ENCODE assay signal across 15 cellular contexts in the genomic region with DNA sequence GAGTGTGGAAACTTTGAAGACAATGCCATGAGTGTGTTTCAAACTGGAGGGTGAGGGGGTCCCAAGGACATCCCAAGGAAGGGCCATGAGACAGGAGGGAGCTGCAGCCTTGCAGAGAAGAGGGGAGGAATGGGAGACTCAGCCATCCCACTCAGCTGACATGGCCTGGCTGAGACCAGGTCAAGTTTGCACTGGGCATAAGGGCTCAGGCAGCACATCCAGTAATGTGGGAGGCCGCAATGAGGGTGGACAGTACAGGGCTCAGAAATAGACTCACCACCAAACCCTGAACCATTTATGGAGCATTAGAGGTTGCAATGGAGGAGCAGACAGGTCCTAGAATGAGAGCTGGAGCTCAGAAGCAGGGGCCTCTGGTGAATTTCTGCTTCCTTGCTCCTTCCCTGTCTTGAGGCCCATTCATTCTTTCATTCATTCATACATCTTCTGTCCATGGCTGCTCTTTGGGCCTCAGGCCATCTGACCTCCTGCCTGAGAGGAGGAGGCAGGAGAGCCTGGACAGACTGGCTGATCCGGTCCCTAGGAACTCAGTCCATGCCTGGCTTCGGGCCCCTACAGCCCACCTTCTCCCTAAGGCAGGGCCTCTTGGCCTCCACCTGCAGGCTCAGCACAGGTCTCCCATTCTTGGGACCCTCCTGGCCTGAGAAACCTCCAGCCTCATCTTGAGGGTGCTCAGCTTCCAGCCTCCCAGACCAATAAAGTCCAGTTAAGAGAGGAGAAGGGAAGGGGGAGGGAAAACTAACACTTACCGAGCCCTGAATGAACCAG.
"Had no signal": no experiment of that assay in that cellular context is flagged by ENCODE, and none has a peak within 500 bp of the region (broad histone marks: within the 10 kb centered on the region; RNA-seq: fewer than 3 reads in every experiment).

No MANE protein-coding gene starts in this region.

- H3K27me3 ChIP-seq: ascending aorta, breast epithelium, upper lobe of right lung had no signal

- FAIRE-seq: frontal cortex had no signal

- DNase-seq: activated naive CD4-positive, alpha-beta T cell treated with Interleukin-2 at 50 U/mL for 16 hours; dermis blood vessel endothelial cell; effector memory CD8-positive, alpha-beta T cell; stimulated activated CD4-positive, alpha-beta T cell treated with anti-CD3 and anti-CD28 coated beads, Interleukin-4, amount 100 ng/mL, for 4 hours; stimulated activated CD8-positive, alpha-beta memory T cell treated with anti-CD3 and anti-CD28 coated beads, Interleukin-4, amount 100 ng/mL, for 48 hours; stimulated activated naive CD8-positive, alpha-beta T cell treated with anti-CD3 and anti-CD28 coated beads, Interleukin-15, Interleukin-2, amounts not matched to agents 100 U/mL and 50 U/mL, for 24 hours; upper lobe of right lung had no signal

- ATAC-seq: activated CD4-positive, CD25-positive, alpha-beta regulatory T cell treated with anti-CD3 and anti-CD28 coated beads, Interleukin-2, amount 50 U/mL, for 24 hours; effector memory CD8-positive, alpha-beta T cell; stimulated activated naive CD8-positive, alpha-beta T cell treated with anti-CD3 and anti-CD28 coated beads, Interleukin-15, Interleukin-2, amounts not matched to agents 100 U/mL and 50 U/mL, for 24 hours; upper lobe of right lung had no signal

- H3K27ac ChIP-seq: ascending aorta, breast epithelium, epithelial cell of prostate, parathyroid adenoma, suprapubic skin, upper lobe of right lung had no signal

- H3K4me1 ChIP-seq: ascending aorta, breast epithelium, parathyroid adenoma, suprapubic skin, upper lobe of right lung had no signal

- H3K9me3 ChIP-seq: ascending aorta, breast epithelium, suprapubic skin, upper lobe of right lung had no signal

- H3K9ac ChIP-seq: parathyroid adenoma had no signal

- H2AFZ ChIP-seq: parathyroid adenoma had no signal

- H3K79me2 ChIP-seq: parathyroid adenoma had no signal

- H3K36me3 ChIP-seq: ascending aorta, breast epithelium, suprapubic skin, upper lobe of right lung had no signal

- H3K4me3 ChIP-seq: ascending aorta, breast epithelium, skin epidermis, suprapubic skin, upper lobe of right lung had no signal
